Comparison of ENCODE assay signal across 25 cellular contexts in the genomic region with DNA sequence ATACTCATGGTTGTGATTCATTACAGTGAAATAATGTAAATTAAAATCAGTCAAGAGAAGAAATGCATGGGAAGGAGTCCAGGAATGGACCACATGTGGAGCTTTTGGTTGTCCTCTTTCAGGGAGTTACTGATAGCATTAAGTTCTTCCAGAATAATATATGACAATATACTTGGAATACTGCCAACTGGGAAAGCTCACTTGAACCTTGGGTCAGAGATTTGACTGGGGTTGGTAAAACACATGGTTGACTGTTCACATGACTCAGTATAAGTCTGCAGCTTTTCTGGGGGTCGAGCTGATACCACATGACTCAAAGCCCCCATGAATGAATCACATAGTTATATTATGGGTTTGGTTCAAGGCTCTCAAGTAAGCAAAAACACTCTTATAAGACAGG.
DNase-seq lines count a peak whose midpoint lies in the region; ATAC-seq and TF ChIP-seq lines count a peak whose summit lies in the region.
"Had no signal": no experiment of that assay in that cellular context is flagged by ENCODE, and none has a peak within 500 bp of the region (broad histone marks: within the 10 kb centered on the region; RNA-seq: fewer than 3 reads in every experiment).

No MANE protein-coding gene starts in this region.

- TF ChIP-seq CTCF in MCF 10A (IDR thresholded peaks at IDR 0.05; ENCODE audit: unreplicated experiment) (no peak), breast epithelium (IDR thresholded peaks at IDR 0.05) (no peak), cardiac fibroblast (IDR thresholded peaks at IDR 0.05; ENCODE audit: low read depth, low read length) (no peak), kidney epithelial cell (IDR thresholded peaks at IDR 0.05; ENCODE audit: insufficient read depth, low read length, poor library complexity, severe bottlenecking) (no peak)

- ATAC-seq in left ventricle myocardium superior, result no peak
- ATAC-seq: sciatic nerve; stimulated activated naive CD8-positive, alpha-beta T cell treated with anti-CD3 and anti-CD28 coated beads, Interleukin-15, amount 100 ng/mL, for 72 hours had no signal

- POLR2A ChIA-PET in MCF 10A (lab: Yijun Ruan, JAX), result no interaction called here

- no peak overlapping the region for H3K4me3 Mint-ChIP-seq in MCF 10A (ENCODE audit: unreplicated experiment)
- H3K4me3 Mint-ChIP-seq: activated B cell treated with CpG ODN at 0.5 μM for 24 hours; activated CD4-positive, alpha-beta memory T cell treated with anti-CD3 and anti-CD28 coated beads, Interleukin-2, amount 10 ng/mL, durations not matched to agents 7 days and 5 days; activated naive CD4-positive, alpha-beta T cell treated with anti-CD3 and anti-CD28 coated beads, Interleukin-2, amount 10 ng/mL, durations not matched to agents 7 days and 5 days; activated T-cell treated with anti-CD3 and anti-CD28 coated beads, Interleukin-2, amount 50 U/mL, for 24 hours; brain; dendritic cell treated with granulocyte-macrophage colony-stimulating factor and Interleukin-4, amounts not matched to agents 40 ng/mL and 50 ng/mL, for 4 days; stimulated activated naive CD8-positive, alpha-beta T cell treated with anti-CD3 and anti-CD28 coated beads, Interleukin-15, amount 100 ng/mL, for 72 hours; T-helper 1 cell treated with Interleukin-12 subunit alpha and Interleukin-12 subunit beta and Interleukin-4 antibody, amounts not matched to agents 30 μg/mL and 1 μg/mL, for 36 hours had no signal

- H3K9me2 ChIP-seq in Karpas-422 (replicated peaks; ENCODE audit: insufficient read depth, low read length), result no peaks in the 10 kb centered on the region

- no peak overlapping the region for H3K27ac Mint-ChIP-seq in MCF 10A (ENCODE audit: low read depth, unreplicated experiment)
- H3K27ac Mint-ChIP-seq: activated B cell treated with CpG ODN at 0.5 μM for 24 hours; activated CD4-positive, alpha-beta memory T cell treated with anti-CD3 and anti-CD28 coated beads, Interleukin-2, amount 10 ng/mL, durations not matched to agents 7 days and 5 days; activated naive CD4-positive, alpha-beta T cell treated with anti-CD3 and anti-CD28 coated beads, Interleukin-2, amount 10 ng/mL, durations not matched to agents 7 days and 5 days; activated T-cell treated with anti-CD3 and anti-CD28 coated beads, Interleukin-2, amount 50 U/mL, for 24 hours; brain; dendritic cell treated with granulocyte-macrophage colony-stimulating factor and Interleukin-4, amounts not matched to agents 40 ng/mL and 50 ng/mL, for 4 days; stimulated activated naive CD8-positive, alpha-beta T cell treated with anti-CD3 and anti-CD28 coated beads, Interleukin-15, amount 100 ng/mL, for 72 hours; T-helper 1 cell treated with Interleukin-12 subunit alpha and Interleukin-12 subunit beta and Interleukin-4 antibody, amounts not matched to agents 30 μg/mL and 1 μg/mL, for 36 hours had no signal

- no peak overlapping the region for H3K27ac ChIP-seq in breast epithelium
- H3K27ac ChIP-seq in Karpas-422 (ENCODE audit: low read length), result no peak overlapping the region
- H3K27ac ChIP-seq: BLaER1 treated with 17β-estradiol and CSF1 and Interleukin-3, amounts not matched to agents 10 nM and 100 nM; ovary; upper lobe of left lung had no signal

- peaks cover 7% of the 10 kb centered on the region for H3K9me3 Mint-ChIP-seq in MCF 10A (ENCODE audit: unreplicated experiment)
- H3K9me3 Mint-ChIP-seq: activated B cell treated with CpG ODN at 0.5 μM for 24 hours; T-helper 1 cell treated with Interleukin-12 subunit alpha and Interleukin-12 subunit beta and Interleukin-4 antibody, amounts not matched to agents 30 μg/mL and 1 μg/mL, for 36 hours had no signal

- no peaks in the 10 kb centered on the region for H3K4me1 Mint-ChIP-seq in MCF 10A (ENCODE audit: insufficient read depth, unreplicated experiment)
- H3K4me1 Mint-ChIP-seq: activated B cell treated with CpG ODN at 0.5 μM for 24 hours; activated CD4-positive, alpha-beta memory T cell treated with anti-CD3 and anti-CD28 coated beads, Interleukin-2, amount 10 ng/mL, durations not matched to agents 7 days and 5 days; activated naive CD4-positive, alpha-beta T cell treated with anti-CD3 and anti-CD28 coated beads, Interleukin-2, amount 10 ng/mL, durations not matched to agents 7 days and 5 days; brain; stimulated activated naive CD8-positive, alpha-beta T cell treated with anti-CD3 and anti-CD28 coated beads, Interleukin-15, amount 100 ng/mL, for 72 hours had no signal

- H3K27me3 ChIP-seq in breast epithelium (no peaks in the 10 kb centered on the region), kidney epithelial cell (ENCODE audit: control insufficient read depth, insufficient read depth, low read length) (no peaks in the 10 kb centered on the region), Karpas-422 (ENCODE audit: low read length) (no peaks in the 10 kb centered on the region)
- H3K27me3 ChIP-seq: BLaER1 treated with 17β-estradiol and CSF1 and Interleukin-3, amounts not matched to agents 10 nM and 100 nM; ovary; upper lobe of left lung had no signal

- H2AFZ ChIP-seq in Karpas-422 (ENCODE audit: low read length), result no peak overlapping the region

- H3K9me3 ChIP-seq in breast epithelium, result no peaks in the 10 kb centered on the region
- peaks cover 4% of the 10 kb centered on the region for H3K9me3 ChIP-seq in Karpas-422 (ENCODE audit: low read length)
- H3K9me3 ChIP-seq: BLaER1 treated with 17β-estradiol and CSF1 and Interleukin-3, amounts not matched to agents 10 nM and 100 nM; ovary; upper lobe of left lung had no signal

- no peak overlapping the region for H3K4me2 ChIP-seq in Karpas-422 (ENCODE audit: low read depth, low read length, poor library complexity, severe bottlenecking)
- H3K4me2 ChIP-seq: BLaER1 treated with 17β-estradiol and CSF1 and Interleukin-3, amounts not matched to agents 10 nM and 100 nM had no signal

- CTCF ChIA-PET in MCF 10A (lab: Yijun Ruan, JAX), result interaction anchor here (0.6 kb wide), 1 partner anchor 979 kb away, joined by 3 read pairs; no protein-coding TSS in a partner anchor

- H3K36me3 ChIP-seq in breast epithelium (no peaks in the 10 kb centered on the region), kidney epithelial cell (ENCODE audit: control insufficient read depth, insufficient read depth, low read length) (no peaks in the 10 kb centered on the region), Karpas-422 (ENCODE audit: insufficient read depth, low read length) (no peaks in the 10 kb centered on the region)
- H3K36me3 ChIP-seq: BLaER1 treated with 17β-estradiol and CSF1 and Interleukin-3, amounts not matched to agents 10 nM and 100 nM; ovary; upper lobe of left lung had no signal

- no peak for TF ChIP-seq POLR2A in breast epithelium (IDR thresholded peaks at IDR 0.05)

- H4K20me1 ChIP-seq in Karpas-422 (ENCODE audit: insufficient read depth, low read depth, low read length), result no peaks in the 10 kb centered on the region
- H4K20me1 ChIP-seq: BLaER1 treated with 17β-estradiol and CSF1 and Interleukin-3, amounts not matched to agents 10 nM and 100 nM had no signal

- no peaks in the 10 kb centered on the region for H3K36me3 Mint-ChIP-seq in MCF 10A (ENCODE audit: insufficient read depth, unreplicated experiment)
- H3K36me3 Mint-ChIP-seq: activated naive CD4-positive, alpha-beta T cell treated with anti-CD3 and anti-CD28 coated beads, Interleukin-2, amount 10 ng/mL, durations not matched to agents 7 days and 5 days; brain had no signal

- H3K79me2 ChIP-seq in Karpas-422 (ENCODE audit: low read length), result no peaks in the 10 kb centered on the region

- no peaks in the 10 kb centered on the region for H3K4me1 ChIP-seq in breast epithelium
- H3K4me1 ChIP-seq in Karpas-422 (ENCODE audit: low read length), result no peaks in the 10 kb centered on the region
- H3K4me1 ChIP-seq: upper lobe of left lung had no signal

- no peak overlapping the region for H3K9ac ChIP-seq in Karpas-422 (ENCODE audit: low read length)
- H3K9ac ChIP-seq: BLaER1 treated with 17β-estradiol and CSF1 and Interleukin-3, amounts not matched to agents 10 nM and 100 nM had no signal

- intact Hi-C loops in MCF 10A (cut with micrococcal nuclease), result no loop called here
- intact Hi-C loops in breast epithelium (cut with DNase I; ENCODE audit: low total_unique reads), result no loop called here
- intact Hi-C loops in left ventricle myocardium superior (cut with micrococcal nuclease), result no loop called here

- H3K4me3 ChIP-seq in breast epithelium (no peak overlapping the region), cardiac fibroblast (replicated peaks in 1 of 2; ENCODE audit: low read depth in 2 of 2, low read length in 2 of 2) (no peak overlapping the region), kidney epithelial cell (ENCODE audit: low read depth, low read length) (no peak overlapping the region), Karpas-422 (ENCODE audit: low read length) (no peak overlapping the region)
- H3K4me3 ChIP-seq: BLaER1 treated with 17β-estradiol and CSF1 and Interleukin-3, amounts not matched to agents 10 nM and 100 nM; lung; ovary; upper lobe of left lung had no signal

- no peaks in the 10 kb centered on the region for H3K27me3 Mint-ChIP-seq in MCF 10A (ENCODE audit: insufficient read depth, unreplicated experiment)
- H3K27me3 Mint-ChIP-seq: activated B cell treated with CpG ODN at 0.5 μM for 24 hours; activated CD4-positive, alpha-beta memory T cell treated with anti-CD3 and anti-CD28 coated beads, Interleukin-2, amount 10 ng/mL, durations not matched to agents 7 days and 5 days; activated naive CD4-positive, alpha-beta T cell treated with anti-CD3 and anti-CD28 coated beads, Interleukin-2, amount 10 ng/mL, durations not matched to agents 7 days and 5 days; activated T-cell treated with anti-CD3 and anti-CD28 coated beads, Interleukin-2, amount 50 U/mL, for 24 hours; brain; dendritic cell treated with granulocyte-macrophage colony-stimulating factor and Interleukin-4, amounts not matched to agents 40 ng/mL and 50 ng/mL, for 4 days; stimulated activated naive CD8-positive, alpha-beta T cell treated with anti-CD3 and anti-CD28 coated beads, Interleukin-15, amount 100 ng/mL, for 72 hours had no signal

- DNase-seq in MCF 10A (ENCODE audit: unreplicated experiment) (peak; percentile 2), breast epithelium (ENCODE audit: low spot score in 2 of 2) (no peak), cardiac fibroblast (ENCODE audit: low read depth in 2 of 2) (peak; percentile 18 to 87), kidney epithelial cell (ENCODE audit: low read depth) (peak; percentile 56), Karpas-422 (no peak), AML-193 (lab: John Stamatoyannopoulos, UW) (no peak), left ventricle myocardium superior (no peak)
- DNase-seq in activated CD4-positive, alpha-beta T cell treated with anti-CD3 and anti-CD28 coated beads, Interleukin-2, amount 50 U/mL, for 4 hours, result no peak
- DNase-seq: 8988T; activated B cell treated with CpG ODN at 0.5 μM for 24 hours; activated CD4-positive, alpha-beta memory T cell treated with anti-CD3 and anti-CD28 coated beads, Interleukin-2, amount 10 ng/mL, durations not matched to agents 7 days and 5 days; activated naive CD4-positive, alpha-beta T cell treated with anti-CD3 and anti-CD28 coated beads, Interleukin-2, amount 10 ng/mL, durations not matched to agents 7 days and 5 days; activated T-cell treated with anti-CD3 and anti-CD28 coated beads, Interleukin-2, amount 50 U/mL, for 24 hours; glutamatergic neuron; NCI-H1417 treated with DMSO at 0.1 percent for 48 hours; ovary; stimulated activated CD4-positive, alpha-beta T cell treated with anti-CD3 and anti-CD28 coated beads, Interleukin-2, amount 100 ng/mL, for 24 hours; stimulated activated naive CD8-positive, alpha-beta T cell treated with anti-CD3 and anti-CD28 coated beads, Interleukin-15, amount 100 ng/mL, for 72 hours; upper lobe of left lung had no signal

- BruUV-seq in MCF 10A (replicated peaks; lab: Mats Ljungman, UMichigan), result no TSS peak

Comparison
In these comparisons a context has a peak if more than half of its experiments do, and no peak if none do; other contexts are left out.
1. DNase-seq: peak in MCF 10A (single experiment), cardiac fibroblast (2 of 2) and kidney epithelial cell (single experiment); none in breast epithelium (0 of 2), Karpas-422 (single experiment), AML-193 (0 of 2), left ventricle myocardium superior (single experiment) and activated CD4-positive, alpha-beta T cell treated with anti-CD3 and anti-CD28 coated beads, Interleukin-2, amount 50 U/mL, for 4 hours (0 of 2).